Comparison of ENCODE assay signal across 7 cellular contexts in genomic region chr6:104859225-104860146, GRCh38. TPM values are rescaled to one million over a fixed set of nuclear protein-coding genes. Genes with fewer than 3 reads are reported as not detected.
A peak's percentile ranks its signal among the peaks of the same experiment; 100 is the strongest.
DNase-seq lines count a peak whose midpoint lies in the region; ATAC-seq, FAIRE-seq and TF ChIP-seq lines count a peak whose summit lies in the region.

Gene HACE1 (minus strand): TSS chr6:104859919. CDS start chr6:104859642, 277 bp downstream.

- H3K27me3 Mint-ChIP-seq in astrocyte (ENCODE audit: low read depth, unreplicated experiment): no peaks in the 10 kb centered on the region

- H3K4me2 ChIP-seq in astrocyte (ENCODE audit: low read length): peak within 1 kb of the TSS; percentile 96

- H3K4me3 ChIP-seq in astrocyte (ENCODE audit: insufficient read depth, low read depth, low read length): peak within 1 kb of the TSS; percentile 82
- peak within 1 kb of the TSS; percentile 71 for H3K4me3 ChIP-seq in retinal pigment epithelial cell (ENCODE audit: low read length)

- H3K4me1 Mint-ChIP-seq in astrocyte (ENCODE audit: low read depth, unreplicated experiment): peaks cover 6% of the 10 kb centered on the region

- peaks cover 5% of the 10 kb centered on the region for H3K4me1 ChIP-seq in astrocyte (ENCODE audit: insufficient read depth, low read length)

- H3K27me3 ChIP-seq in astrocyte (ENCODE audit: insufficient read depth, low read length): no peaks in the 10 kb centered on the region

- intact Hi-C loops in T-helper 2 cell treated with Interferon-gamma antibody and Interleukin-4, amounts not matched to agents 100 ng/mL and 5 ng/mL, for 36 hours (cut with micrococcal nuclease): loop anchor here (1.0 kb wide), 2 partner anchors 8 to 69 kb away; no protein-coding TSS in a partner anchor

- no peaks in the 10 kb centered on the region for H3K9me3 ChIP-seq in astrocyte (ENCODE audit: insufficient read depth, low read depth, low read length)

- H3K27ac Mint-ChIP-seq in astrocyte (ENCODE audit: unreplicated experiment): peak within 1 kb of the TSS; percentile 81

- H3K79me2 ChIP-seq in astrocyte (ENCODE audit: insufficient read depth, low read length): peaks cover 19% of the 10 kb centered on the region

- H4K20me1 ChIP-seq in astrocyte (ENCODE audit: insufficient read depth, low read length): no peaks in the 10 kb centered on the region

- FAIRE-seq in astrocyte (lab: Jason Lieb, UNC): no peak

- peak within 1 kb of the TSS; percentile 76 for H2AFZ ChIP-seq in astrocyte (ENCODE audit: low read depth, low read length)

- peak; percentile 89 for ATAC-seq in GM18499 (IDR thresholded peaks at IDR 0.05; ENCODE audit: insufficient read depth, unreplicated experiment)
- ATAC-seq in HG02938 (IDR thresholded peaks at IDR 0.05; ENCODE audit: unreplicated experiment): peak; percentile 97

- peak within 1 kb of the TSS; percentile 87 for H3K9ac ChIP-seq in astrocyte (ENCODE audit: low read length)

- TF ChIP-seq CTCF in astrocyte (IDR thresholded peaks at IDR 0.05; ENCODE audit: insufficient read depth, low read depth, low read length) (no peak), retinal pigment epithelial cell (conservative IDR thresholded peaks at IDR 0.05; ENCODE audit: low read depth, low read length) (no peak)

- H3K9me3 Mint-ChIP-seq in astrocyte (ENCODE audit: unreplicated experiment): no peaks in the 10 kb centered on the region

- peak within 1 kb of the TSS; percentile 65 for H3K27ac ChIP-seq in astrocyte (ENCODE audit: low read depth, low read length)

- peak; percentile 80 for DNase-seq in NCI-H1694 treated with DMSO at 0.1 percent for 48 hours (lab: John Stamatoyannopoulos, UW)
- peak; percentile 80 for DNase-seq in astrocyte (ENCODE audit: low read depth)
- peak; percentile 87 to 91 for DNase-seq in hippocampal formation (lab: John Stamatoyannopoulos, UW)
- DNase-seq in retinal pigment epithelial cell (ENCODE audit: low read depth): peak; percentile 46

- H3K36me3 ChIP-seq in astrocyte (ENCODE audit: insufficient read depth, low read length): no peaks in the 10 kb centered on the region

- no peaks in the 10 kb centered on the region for H3K36me3 Mint-ChIP-seq in astrocyte (ENCODE audit: low read depth, unreplicated experiment)

- H3K4me3 Mint-ChIP-seq in astrocyte (ENCODE audit: unreplicated experiment): peak within 1 kb of the TSS; percentile 98

RNA-seq across cellular contexts. Expression of gene HACE1, which starts in this region (rescaled TPM):
- total RNA-seq in T-helper 2 cell treated with Interferon-gamma antibody and Interleukin-4, amounts not matched to agents 100 ng/mL and 5 ng/mL, for 36 hours: 13.1 and 15.5 TPM in 2 replicates
- 13.7 and 13.8 TPM in 2 replicates for total RNA-seq in astrocyte

Comparison
In these comparisons a context has a peak if more than half of its experiments do, and no peak if none do; other contexts are left out.
1. Peak in every context shown above with its lines: DNase-seq, ATAC-seq, H3K4me3 ChIP-seq and H3K27ac ChIP-seq.